ENCODE assay signal across 7 cellular contexts in genomic region chrX:153252378-153253129, GRCh38.
DNase-seq lines count a peak whose midpoint lies in the region; ATAC-seq, FAIRE-seq and TF ChIP-seq lines count a peak whose summit lies in the region.
"Not testable (repeated sequence)": the region's sequence is repeated elsewhere in the genome, so short reads cannot be mapped to it uniquely, and the experiment has no call there.

No MANE protein-coding gene starts in this region.

- not testable (repeated sequence) for H3K36me3 ChIP-seq in Panc1 (ENCODE audit: control insufficient read depth, insufficient read depth, low read length); kidney (ENCODE audit: control insufficient read depth in 1 of 2, insufficient read depth in 2 of 2, low read length in 2 of 2); upper lobe of right lung

- H3K27me3 ChIP-seq in Panc1 (ENCODE audit: control insufficient read depth, insufficient read depth, low read length); upper lobe of right lung: not testable (repeated sequence)

- not testable (repeated sequence) for H3K36me3 Mint-ChIP-seq in activated CD8-positive, alpha-beta T cell treated with anti-CD3 and anti-CD28 coated beads for 36 hours (ENCODE audit: low read depth); chondrocyte (ENCODE audit: low read depth)

- H3K27ac ChIP-seq in Panc1 (ENCODE audit: low read length); kidney (ENCODE audit: low read depth in 2 of 2, low read length in 2 of 2); upper lobe of right lung: not testable (repeated sequence)

- not testable (repeated sequence) for H3K9me3 ChIP-seq in Panc1 (ENCODE audit: control insufficient read depth, insufficient read depth, low read depth, low read length); kidney (ENCODE audit: control insufficient read depth in 1 of 2, low read length in 2 of 2); upper lobe of right lung

- ATAC-seq in Panc1 (peak; percentile 60; the same call in 1 of the 2 replicates), sciatic nerve (peak; percentile 45), upper lobe of right lung (peak; percentile 31)
- ATAC-seq in activated CD8-positive, alpha-beta T cell treated with anti-CD3 and anti-CD28 coated beads for 36 hours = not testable (repeated sequence)

- POLR2A ChIA-PET in Panc1 (lab: Charles Lee); activated CD8-positive, alpha-beta T cell treated with anti-CD3 and anti-CD28 coated beads for 36 hours (lab: Charles Lee): not testable (repeated sequence)

- in situ Hi-C loops in Panc1 (cut with HindIII; ENCODE audit: low pct_unique_long_range_greater_than_20kb, low sequenced_read_pairs) = not testable (repeated sequence)

- peak; percentile 9 for FAIRE-seq in GM12892 (lab: Jason Lieb, UNC)
- FAIRE-seq in kidney (lab: Jason Lieb, UNC) = not testable (repeated sequence)

- H3K9ac ChIP-seq in kidney (ENCODE audit: low read length in 2 of 2) = not testable (repeated sequence)

- not testable (repeated sequence) for H3K4me3 Mint-ChIP-seq in activated CD8-positive, alpha-beta T cell treated with anti-CD3 and anti-CD28 coated beads for 36 hours; chondrocyte (ENCODE audit: unreplicated experiment)

- H3K4me1 ChIP-seq in Panc1 (ENCODE audit: control insufficient read depth, insufficient read depth, low read length); kidney (ENCODE audit: control insufficient read depth in 1 of 2, insufficient read depth in 1 of 2, low read depth in 1 of 2, low read length in 2 of 2); upper lobe of right lung: not testable (repeated sequence)

- TF ChIP-seq POLR2A in GM12892 (IDR thresholded peaks at IDR 0.05; ENCODE audit: low read depth, low read length) = not testable (repeated sequence)

- not testable (repeated sequence) for DNase-seq in GM12892 (ENCODE audit: insufficient read length); Panc1 (ENCODE audit: low read depth, low spot score); sciatic nerve (ENCODE audit: low spot score); upper lobe of right lung
- DNase-seq in activated CD8-positive, alpha-beta T cell treated with anti-CD3 and anti-CD28 coated beads for 36 hours = peak; percentile 0
- DNase-seq in chondrocyte (ENCODE audit: low spot score) = peak; percentile 70
- peak; percentile 35 for DNase-seq in kidney

- not testable (repeated sequence) for H3K27me3 Mint-ChIP-seq in activated CD8-positive, alpha-beta T cell treated with anti-CD3 and anti-CD28 coated beads for 36 hours; chondrocyte (ENCODE audit: low read depth)

- not testable (repeated sequence) for H3K4me3 ChIP-seq in Panc1 (ENCODE audit: low read depth in 2 of 2, low read length in 2 of 2); kidney (ENCODE audit: low read length in 2 of 2); upper lobe of right lung

- not testable (repeated sequence) for TF ChIP-seq CTCF in Panc1 (IDR thresholded peaks at IDR 0.05); activated CD8-positive, alpha-beta T cell treated with anti-CD3 and anti-CD28 coated beads for 36 hours (IDR thresholded peaks at IDR 0.05); chondrocyte (IDR thresholded peaks at IDR 0.05); kidney (IDR thresholded peaks at IDR 0.05; ENCODE audit: borderline replicate concordance, extremely low read depth, insufficient read depth); upper lobe of right lung (IDR thresholded peaks at IDR 0.05)

- intact Hi-C loops in Panc1 (cut with micrococcal nuclease; ENCODE audit: unreplicated experiment); activated CD8-positive, alpha-beta T cell treated with anti-CD3 and anti-CD28 coated beads for 36 hours (cut with micrococcal nuclease); kidney (cut with DNase I); sciatic nerve (cut with DNase I); upper lobe of right lung (cut with DNase I): not testable (repeated sequence)

- not testable (repeated sequence) for H3K4me1 Mint-ChIP-seq in activated CD8-positive, alpha-beta T cell treated with anti-CD3 and anti-CD28 coated beads for 36 hours (ENCODE audit: low read depth); chondrocyte (ENCODE audit: low read depth)

- BruUV-seq in Panc1 (replicated peaks; lab: Mats Ljungman, UMichigan) = not testable (repeated sequence)

- H3K9me3 Mint-ChIP-seq in activated CD8-positive, alpha-beta T cell treated with anti-CD3 and anti-CD28 coated beads for 36 hours; chondrocyte (ENCODE audit: low read depth): not testable (repeated sequence)

- CTCF ChIA-PET in Panc1 (lab: Charles Lee); activated CD8-positive, alpha-beta T cell treated with anti-CD3 and anti-CD28 coated beads for 36 hours (lab: Charles Lee): not testable (repeated sequence)

- not testable (repeated sequence) for H3K27ac Mint-ChIP-seq in activated CD8-positive, alpha-beta T cell treated with anti-CD3 and anti-CD28 coated beads for 36 hours; chondrocyte (ENCODE audit: unreplicated experiment)
